12 cellular contexts compared by ENCODE assay signal in the genomic region with DNA sequence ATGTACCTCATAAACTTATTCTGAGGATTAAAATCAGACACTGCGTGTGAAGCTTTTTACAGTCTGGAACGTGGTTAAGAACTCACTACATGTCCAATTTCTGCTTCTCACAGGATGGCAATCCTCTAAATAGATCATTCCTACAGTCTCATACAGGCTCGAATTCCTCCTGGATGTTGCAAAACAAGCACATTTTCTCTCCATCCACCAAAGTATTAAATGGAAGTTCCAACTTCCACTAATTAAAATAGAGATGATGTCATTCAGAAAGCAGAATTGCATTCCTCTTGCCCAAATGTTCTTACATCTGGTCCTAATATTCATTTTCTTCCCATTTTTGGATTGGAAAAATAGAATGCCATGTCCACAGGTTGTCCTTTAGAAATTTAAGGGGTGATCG.
DNase-seq lines count a peak whose midpoint lies in the region; ATAC-seq, FAIRE-seq and TF ChIP-seq lines count a peak whose summit lies in the region.
"Had no signal": no experiment of that assay in that cellular context is flagged by ENCODE, and none has a peak within 500 bp of the region (broad histone marks: within the 10 kb centered on the region; RNA-seq: fewer than 3 reads in every experiment).

No MANE protein-coding gene starts in this region.

- TF ChIP-seq CTCF in chondrocyte (IDR thresholded peaks at IDR 0.05) (no peak), hepatocyte (IDR thresholded peaks at IDR 0.05; ENCODE audit: poor library complexity) (no peak), transverse colon (IDR thresholded peaks at IDR 0.05) (no peak)

- H3K27me3 Mint-ChIP-seq in chondrocyte (ENCODE audit: low read depth), result no peaks in the 10 kb centered on the region

- H3K4me1 Mint-ChIP-seq in chondrocyte (ENCODE audit: low read depth), result peaks cover 43% of the 10 kb centered on the region

- no peaks in the 10 kb centered on the region for H4K20me1 ChIP-seq in hepatocyte (ENCODE audit: insufficient read depth, poor library complexity, severe bottlenecking)

- H3K79me2 ChIP-seq in hepatocyte, result no peaks in the 10 kb centered on the region

- H3K36me3 ChIP-seq in hepatocyte (replicated peaks; ENCODE audit: insufficient read depth, low read depth) (no peaks in the 10 kb centered on the region), transverse colon (no peaks in the 10 kb centered on the region)

- TF ChIP-seq POLR2A in H54 (IDR thresholded peaks at IDR 0.05; ENCODE audit: low read depth, low read length) (no peak), transverse colon (IDR thresholded peaks at IDR 0.05) (no peak)

- peaks cover 36% of the 10 kb centered on the region for H3K4me1 ChIP-seq in hepatocyte (ENCODE audit: insufficient read depth)
- H3K4me1 ChIP-seq in transverse colon, result peaks cover 0 to 56% (median 26%) of the 10 kb centered on the region in 4 donors

- no peak overlapping the region for H3K4me3 ChIP-seq in hepatocyte
- H3K4me3 ChIP-seq in transverse colon, result no peak overlapping the region

- peak overlapping the region; percentile 20 for H3K27ac ChIP-seq in hepatocyte
- peak overlapping the region; percentile 27 to 71 (median 63) for H3K27ac ChIP-seq in transverse colon

- no peaks in the 10 kb centered on the region for H3K9me3 Mint-ChIP-seq in chondrocyte (ENCODE audit: low read depth)
- H3K9me3 Mint-ChIP-seq: activated naive CD8-positive, alpha-beta T cell treated with anti-CD3 and anti-CD28 coated beads, Interleukin-2, amount 10 ng/mL, durations not matched to agents 7 days and 5 days had no signal

- intact Hi-C loops in transverse colon (cut with DNase I; ENCODE audit: low total_unique reads), result no loop called here

- no peak overlapping the region for H3K4me2 ChIP-seq in hepatocyte

- no peaks in the 10 kb centered on the region for H3K27me3 ChIP-seq in hepatocyte
- H3K27me3 ChIP-seq in transverse colon, result no peaks in the 10 kb centered on the region

- WGBS in hepatocyte (ENCODE audit: low lambda C conversion rate, missing lambda C conversion rate), result 87% methylated on average over 4 of the region's 4 CpGs
- WGBS in transverse colon (ENCODE audit: low coverage in 1 of 2), 2 donors, result 63 to 74% methylated on average over 3 to 4 of the region's 4 CpGs

- in situ Hi-C loops in transverse colon (cut with MboI; ENCODE audit: low pct_ligation_motif_present in 1 of 4, low pct_unique_long_range_greater_than_20kb in 1 of 4, low sequenced_read_pairs in 3 of 4), result loop anchor here in 1 of 4 donors (25.0 kb wide), 2 partner anchors 94 to 156 kb away; partner anchors contain the start of gene GCNT1

- no peak for ATAC-seq in HG03432 (IDR thresholded peaks at IDR 0.05; ENCODE audit: unreplicated experiment)

- H3K27ac Mint-ChIP-seq in chondrocyte (ENCODE audit: unreplicated experiment), result peak overlapping the region; percentile 87
- H3K27ac Mint-ChIP-seq: activated naive CD8-positive, alpha-beta T cell treated with anti-CD3 and anti-CD28 coated beads, Interleukin-2, amount 10 ng/mL, durations not matched to agents 7 days and 5 days had no signal

- H3K4me3 Mint-ChIP-seq in chondrocyte (ENCODE audit: unreplicated experiment), result no peak overlapping the region
- H3K4me3 Mint-ChIP-seq: activated naive CD8-positive, alpha-beta T cell treated with anti-CD3 and anti-CD28 coated beads, Interleukin-2, amount 10 ng/mL, durations not matched to agents 7 days and 5 days had no signal

- H3K9me3 ChIP-seq in hepatocyte (ENCODE audit: low read depth) (no peaks in the 10 kb centered on the region), transverse colon (no peaks in the 10 kb centered on the region)

- H2AFZ ChIP-seq in hepatocyte, result no peak overlapping the region

- H3K36me3 Mint-ChIP-seq in chondrocyte (ENCODE audit: low read depth), result peaks cover 1% of the 10 kb centered on the region
- H3K36me3 Mint-ChIP-seq: activated naive CD8-positive, alpha-beta T cell treated with anti-CD3 and anti-CD28 coated beads, Interleukin-2, amount 10 ng/mL, durations not matched to agents 7 days and 5 days had no signal

- FAIRE-seq in H54 (lab: Jason Lieb, UNC), result peak; percentile 36
- FAIRE-seq: frontal cortex, islet of Langerhans had no signal

- TF ChIP-seq EP300 in transverse colon (IDR thresholded peaks at IDR 0.05; ENCODE audit: low read depth), result no peak

- DNase-seq in H54 (ENCODE audit: insufficient read length, low spot score), result no peak
- no peak for DNase-seq in chondrocyte (ENCODE audit: low spot score)
- no peak for DNase-seq in hepatocyte (ENCODE audit: low spot score)
- DNase-seq in transverse colon, result no peak
- no peak for DNase-seq in mesenteric fat pad (ENCODE audit: low spot score)
- DNase-seq in NCI-H2171 treated with DMSO at 0.1 percent for 48 hours (lab: John Stamatoyannopoulos, UW), result no peak
- DNase-seq: activated naive CD8-positive, alpha-beta T cell treated with anti-CD3 and anti-CD28 coated beads, Interleukin-2, amount 10 ng/mL, durations not matched to agents 7 days and 5 days; dermis blood vessel endothelial cell; H7 had no signal

- H3K9me2 ChIP-seq in hepatocyte (replicated peaks; ENCODE audit: insufficient read depth), result no peaks in the 10 kb centered on the region
